In genomic region chr1:43705982-43706597, GRCh38 we compare ENCODE assay signal across 9 cellular contexts. TPM values are rescaled to one million over a fixed set of nuclear protein-coding genes. Genes with fewer than 3 reads are reported as not detected.
DNase-seq lines count a peak whose midpoint lies in the region; ATAC-seq and TF ChIP-seq lines count a peak whose summit lies in the region.
"Had no signal": no experiment of that assay in that cellular context is flagged by ENCODE, and none has a peak within 500 bp of the region (broad histone marks: within the 10 kb centered on the region; RNA-seq: fewer than 3 reads in every experiment).

No MANE protein-coding gene starts in this region.

- H3K4me3 Mint-ChIP-seq in Caco-2 (ENCODE audit: unreplicated experiment) (peak overlapping the region; percentile 81), HFFc6 (peak overlapping the region; percentile 93)
- peak overlapping the region; percentile 91 for H3K4me3 Mint-ChIP-seq in activated CD8-positive, alpha-beta T cell treated with anti-CD3 and anti-CD28 coated beads, Interleukin-2, amount 10 ng/mL, durations not matched to agents 7 days and 5 days

- H3K4me1 ChIP-seq in Caco-2 (peaks cover 9% of the 10 kb centered on the region), mesodermal cell (ENCODE audit: control insufficient read depth, insufficient read depth, low read length, poor library complexity, severe bottlenecking) (peaks cover 14% of the 10 kb centered on the region), gastroesophageal sphincter (peaks cover 0 to 43% (median 14%) of the 10 kb centered on the region in 3 donors)

- peaks cover 7% of the 10 kb centered on the region for H3K4me1 Mint-ChIP-seq in Caco-2 (ENCODE audit: low read depth, unreplicated experiment)
- peaks cover 62% of the 10 kb centered on the region for H3K4me1 Mint-ChIP-seq in HFFc6 (ENCODE audit: low read depth)
- H3K4me1 Mint-ChIP-seq in activated CD8-positive, alpha-beta T cell treated with anti-CD3 and anti-CD28 coated beads, Interleukin-2, amount 10 ng/mL, durations not matched to agents 7 days and 5 days (ENCODE audit: low read depth) = peaks cover 36% of the 10 kb centered on the region

- H3K4me3 ChIP-seq in Caco-2 (ENCODE audit: low read depth, low read length) = peak overlapping the region; percentile 67
- H3K4me3 ChIP-seq in mesodermal cell (ENCODE audit: extremely low read depth, insufficient read depth, low read length, poor library complexity, severe bottlenecking) = peak overlapping the region; percentile 74
- peak overlapping the region in 1 of 2 donors; percentile 95 for H3K4me3 ChIP-seq in gastroesophageal sphincter

- H3K27me3 ChIP-seq in Caco-2 (replicated peaks; ENCODE audit: control insufficient read depth, insufficient read depth, low read length) (no peaks in the 10 kb centered on the region), gastroesophageal sphincter (no peaks in the 10 kb centered on the region)
- H3K27me3 ChIP-seq: heart right ventricle had no signal

- TF ChIP-seq EP300 in gastroesophageal sphincter (IDR thresholded peaks at IDR 0.05) = no peak

- DNase-seq in Caco-2 (peak in 1 of 2 experiments; percentile 7), HFFc6 (no peak), DMS153 (lab: John Stamatoyannopoulos, UW) (no peak), NCI-H774 (lab: John Stamatoyannopoulos, UW) (no peak)
- no peak for DNase-seq in activated CD8-positive, alpha-beta T cell treated with anti-CD3 and anti-CD28 coated beads, Interleukin-2, amount 10 ng/mL, durations not matched to agents 7 days and 5 days
- DNase-seq: heart right ventricle had no signal

- H3K27ac ChIP-seq in mesodermal cell (ENCODE audit: low read depth, low read length, severe bottlenecking) (no peak overlapping the region), gastroesophageal sphincter (no peak overlapping the region)

- H3K36me3 ChIP-seq in Caco-2 (ENCODE audit: control insufficient read depth, insufficient read depth, low read length) = no peaks in the 10 kb centered on the region; the same call in 1 of the 2 replicates
- peaks cover 50% of the 10 kb centered on the region for H3K36me3 ChIP-seq in mesodermal cell (ENCODE audit: control insufficient read depth, insufficient read depth, low read length)
- peaks cover 0 to 59% of the 10 kb centered on the region in 2 donors for H3K36me3 ChIP-seq in gastroesophageal sphincter

- H3K9me3 Mint-ChIP-seq in Caco-2 (ENCODE audit: unreplicated experiment) (no peaks in the 10 kb centered on the region), HFFc6 (no peaks in the 10 kb centered on the region)
- no peaks in the 10 kb centered on the region for H3K9me3 Mint-ChIP-seq in activated CD8-positive, alpha-beta T cell treated with anti-CD3 and anti-CD28 coated beads, Interleukin-2, amount 10 ng/mL, durations not matched to agents 7 days and 5 days (ENCODE audit: insufficient read depth)

- intact Hi-C loops in Caco-2 (cut with micrococcal nuclease; ENCODE audit: unreplicated experiment) = no loop called here

- H3K27ac Mint-ChIP-seq in Caco-2 (ENCODE audit: unreplicated experiment) = no peak overlapping the region
- peak overlapping the region; percentile 75 for H3K27ac Mint-ChIP-seq in HFFc6
- peak overlapping the region; percentile 82 for H3K27ac Mint-ChIP-seq in activated CD8-positive, alpha-beta T cell treated with anti-CD3 and anti-CD28 coated beads, Interleukin-2, amount 10 ng/mL, durations not matched to agents 7 days and 5 days

- TF ChIP-seq POLR2A in gastroesophageal sphincter (IDR thresholded peaks at IDR 0.05) = no peak

- TF ChIP-seq CTCF in Caco-2 (IDR thresholded peaks at IDR 0.05; ENCODE audit: insufficient read depth in 1 of 2, low read depth in 1 of 2, low read length in 1 of 2, severe bottlenecking in 1 of 2, unreplicated experiment in 1 of 2) = no peak
- TF ChIP-seq CTCF in HFFc6 (IDR thresholded peaks at IDR 0.05) = no peak
- TF ChIP-seq CTCF in gastroesophageal sphincter (IDR thresholded peaks at IDR 0.05) = no peak

- POLR2A ChIA-PET in Caco-2 (lab: Charles Lee) = interaction anchor here (0.5 kb wide), 1 partner anchor 325 kb away, joined by 9 read pairs; the partner anchor contains the start of gene SLC6A9
- POLR2A ChIA-PET in activated CD8-positive, alpha-beta T cell treated with anti-CD3 and anti-CD28 coated beads, Interleukin-2, amount 10 ng/mL, durations not matched to agents 7 days and 5 days (lab: Charles Lee) = interaction anchor here (0.6 to 2.4 kb wide), 5 partner anchors 19 to 237 kb away, joined by 3 to 20 read pairs (median 3); partner anchors contain the start of gene KDM4A

- no TSS peak for BruUV-seq in Caco-2 (replicated peaks; lab: Mats Ljungman, UMichigan)

- H3K27me3 Mint-ChIP-seq in Caco-2 (ENCODE audit: insufficient read depth, unreplicated experiment) (no peaks in the 10 kb centered on the region), HFFc6 (ENCODE audit: insufficient read depth) (peaks cover 4% of the 10 kb centered on the region)
- H3K27me3 Mint-ChIP-seq in activated CD8-positive, alpha-beta T cell treated with anti-CD3 and anti-CD28 coated beads, Interleukin-2, amount 10 ng/mL, durations not matched to agents 7 days and 5 days (ENCODE audit: low read depth) = no peaks in the 10 kb centered on the region

- H3K9me3 ChIP-seq in Caco-2 (no peaks in the 10 kb centered on the region), mesodermal cell (ENCODE audit: control insufficient read depth, low read length) (no peaks in the 10 kb centered on the region), gastroesophageal sphincter (no peaks in the 10 kb centered on the region)
- H3K9me3 ChIP-seq: heart right ventricle had no signal

- WGBS in mesodermal cell (ENCODE audit: insufficient coverage in 2 of 2), 2 experiments = 65 to 77% methylated on average over 3 to 5 of the region's 5 CpGs
- WGBS in gastroesophageal sphincter (ENCODE audit: low coverage in 1 of 2), 2 donors = 0 to 47% methylated on average over 1 to 2 of the region's 5 CpGs

- CTCF ChIA-PET in Caco-2 (lab: Charles Lee) = no interaction called here
- CTCF ChIA-PET in activated CD8-positive, alpha-beta T cell treated with anti-CD3 and anti-CD28 coated beads, Interleukin-2, amount 10 ng/mL, durations not matched to agents 7 days and 5 days (lab: Charles Lee) = interaction anchor here (0.6 to 1.3 kb wide), 5 partner anchors 53 to 344 kb away, joined by 3 to 4 read pairs (median 3); no protein-coding TSS in a partner anchor

- ATAC-seq in activated CD8-positive, alpha-beta T cell treated with anti-CD3 and anti-CD28 coated beads, Interleukin-2, amount 10 ng/mL, durations not matched to agents 7 days and 5 days = no peak
- ATAC-seq in gastroesophageal sphincter = no peak
- no peak for ATAC-seq in activated CD4-positive, CD25-positive, alpha-beta regulatory T cell treated with anti-CD3 and anti-CD28 coated beads, Interleukin-2, amount 50 U/mL, for 24 hours

- H3K36me3 Mint-ChIP-seq in Caco-2 (ENCODE audit: insufficient read depth, unreplicated experiment) (peaks cover 57% of the 10 kb centered on the region), HFFc6 (ENCODE audit: low read depth) (peaks cover 41% of the 10 kb centered on the region)
- H3K36me3 Mint-ChIP-seq in activated CD8-positive, alpha-beta T cell treated with anti-CD3 and anti-CD28 coated beads, Interleukin-2, amount 10 ng/mL, durations not matched to agents 7 days and 5 days (ENCODE audit: low read depth) = peaks cover 46% of the 10 kb centered on the region

RNA-seq across cellular contexts. Expression of gene ST3GAL3, which starts 1.2 kb away (rescaled TPM):
- total RNA-seq in Caco-2 (2022) = 5.4 and 5.6 TPM in 2 replicates
- 10 to 100 TPM; 15.2 to 22.3 (median 18.0) TPM for total RNA-seq in HFFc6 (2021; fragmentation: NEBNext Ultra II Directional; extraction: Animal tissue kit (Norgen Biotek cat#: 25700))
- total RNA-seq in activated CD8-positive, alpha-beta T cell treated with anti-CD3 and anti-CD28 coated beads, Interleukin-2, amount 10 ng/mL, durations not matched to agents 7 days and 5 days = 10 to 100 TPM; 20.4 to 23.3 TPM
- polyA plus RNA-seq in mesodermal cell (2013, experiment 1 of 2) = 22.4 TPM
- 16.2 TPM for polyA plus RNA-seq in mesodermal cell (2013, experiment 2 of 2)
- total RNA-seq in gastroesophageal sphincter = 10 to 100 TPM; 30.2 to 41.4 (median 33.2) TPM

RNA-seq across cellular contexts. Expression of gene KDM4A, which starts 56.1 kb away (rescaled TPM):
- total RNA-seq in Caco-2 (2022) = 37.7 and 45.8 TPM in 2 replicates
- total RNA-seq in HFFc6 (2021; fragmentation: NEBNext Ultra II Directional; extraction: Animal tissue kit (Norgen Biotek cat#: 25700)) = 10 to 100 TPM; 24.8 to 37.0 (median 32.1) TPM
- total RNA-seq in activated CD8-positive, alpha-beta T cell treated with anti-CD3 and anti-CD28 coated beads, Interleukin-2, amount 10 ng/mL, durations not matched to agents 7 days and 5 days = 10 to 100 TPM; 31.5 to 37.8 TPM
- 37.0 TPM for polyA plus RNA-seq in mesodermal cell (2013, experiment 1 of 2)
- polyA plus RNA-seq in mesodermal cell (2013, experiment 2 of 2) = 33.3 TPM
- total RNA-seq in gastroesophageal sphincter = 10 to 100 TPM; 17.0 to 22.9 (median 19.5) TPM
